8 cellular contexts compared by ENCODE assay signal in the genomic region with DNA sequence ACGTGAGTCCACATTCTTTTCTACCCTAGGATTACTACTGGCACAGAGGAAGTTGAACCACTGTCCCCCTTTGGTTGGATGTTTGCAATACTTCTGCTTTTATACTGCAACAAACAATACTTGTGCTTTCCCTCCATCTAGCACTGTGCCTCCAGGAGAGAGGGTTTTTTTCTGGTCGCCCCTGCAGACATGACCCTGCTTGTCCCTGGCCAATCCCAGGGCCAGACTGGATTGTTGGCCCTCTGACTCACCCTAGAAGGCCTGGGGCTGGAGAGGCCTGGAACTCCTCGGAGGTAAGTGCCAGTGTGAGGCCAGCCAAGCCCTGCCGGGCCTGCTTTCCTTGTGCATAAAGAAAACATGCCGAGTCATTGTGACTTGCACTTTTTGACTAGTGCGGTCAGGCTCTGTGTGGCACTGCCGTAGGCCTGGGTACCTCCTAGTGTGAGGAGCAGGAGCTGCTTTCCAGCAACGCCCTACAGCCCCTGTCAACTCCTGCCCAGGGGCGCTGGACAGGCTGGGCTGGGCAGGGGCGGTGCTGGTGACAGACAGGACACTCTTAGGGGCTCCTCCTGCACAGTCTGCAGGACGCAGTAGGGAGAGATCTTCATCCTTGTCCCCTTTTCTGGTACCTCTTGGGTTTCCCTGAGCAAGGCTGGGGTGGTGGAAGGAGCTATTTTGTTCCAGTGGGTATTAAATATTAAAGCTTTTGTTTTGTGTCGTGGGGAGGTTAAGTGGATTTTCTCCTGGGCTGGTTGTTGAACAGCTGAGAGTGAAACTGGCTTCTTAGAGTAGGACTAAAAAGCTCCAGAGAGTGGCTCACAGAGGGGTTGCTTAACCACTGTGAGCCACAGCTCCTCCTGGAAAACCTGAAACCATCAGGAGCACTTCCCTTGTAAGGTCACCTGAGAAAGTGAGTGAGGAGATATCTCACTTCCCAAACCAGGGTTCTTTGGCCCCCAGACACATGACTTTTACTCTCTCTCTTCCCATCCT. TPM values are rescaled to one million over a fixed set of nuclear protein-coding genes. Genes with fewer than 3 reads are reported as not detected.
DNase-seq lines count a peak whose midpoint lies in the region; TF ChIP-seq lines count a peak whose summit lies in the region.

No MANE protein-coding gene starts in this region.

- H3K4me1 Mint-ChIP-seq in mesothelial cell of epicardium = peaks cover 14% of the 10 kb centered on the region

- DNase-seq in DMS153 (lab: John Stamatoyannopoulos, UW) (peak; percentile 86), H4 (ENCODE audit: low spot score) (peak; percentile 99), NCI-H1105 (lab: John Stamatoyannopoulos, UW) (peak; percentile 12), T1000 (lab: John Stamatoyannopoulos, UW) (peak; percentile 97), epithelial cell of proximal tubule (ENCODE audit: low read depth) (peak; percentile 92), mesothelial cell of epicardium (ENCODE audit: low spot score in 2 of 2, unreplicated experiment in 2 of 2) (peak in 1 of 2 experiments; percentile 53), tibial nerve (ENCODE audit: low spot score in 2 of 2) (peak; percentile 69 to 84), NCI-H524 (lab: John Stamatoyannopoulos, UW) (no peak)

- peaks cover 0 to 20% (median 13%) of the 10 kb centered on the region in 4 donors for H3K4me1 ChIP-seq in tibial nerve

- H3K36me3 Mint-ChIP-seq in mesothelial cell of epicardium = no peaks in the 10 kb centered on the region

- TF ChIP-seq CTCF in epithelial cell of proximal tubule (conservative IDR thresholded peaks at IDR 0.05; ENCODE audit: low read depth, low read length) = no peak
- no peak for TF ChIP-seq CTCF in mesothelial cell of epicardium (IDR thresholded peaks at IDR 0.05; ENCODE audit: unreplicated experiment)
- peak in 1 of 5 experiments; percentile 16 for TF ChIP-seq CTCF in tibial nerve (IDR thresholded peaks at IDR 0.05)

- H3K4me3 ChIP-seq in epithelial cell of proximal tubule (ENCODE audit: low read depth, low read length) (no peak overlapping the region), tibial nerve (peak overlapping the region in 1 of 4 donors; percentile 23)

- no peaks in the 10 kb centered on the region for H3K27me3 ChIP-seq in tibial nerve

- TF ChIP-seq POLR2A in tibial nerve (IDR thresholded peaks at IDR 0.05) = no peak

- H3K27ac ChIP-seq in tibial nerve = peak overlapping the region in 3 of 4 donors; percentile 78 to 91 (median 80)

- no peak overlapping the region for H3K4me3 Mint-ChIP-seq in mesothelial cell of epicardium

- H3K27ac Mint-ChIP-seq in mesothelial cell of epicardium = peak overlapping the region; percentile 96

- H3K36me3 ChIP-seq in tibial nerve = no peaks in the 10 kb centered on the region

- H3K9me3 ChIP-seq in tibial nerve = no peaks in the 10 kb centered on the region

- 31 to 33% methylated on average over 8 to 11 of the region's 12 CpGs for WGBS in tibial nerve, 2 donors

- TF ChIP-seq EP300 in tibial nerve (IDR thresholded peaks at IDR 0.05) = peak in 1 of 2 donors; percentile 53

- no peaks in the 10 kb centered on the region for H3K9me3 Mint-ChIP-seq in mesothelial cell of epicardium

- H3K27me3 Mint-ChIP-seq in mesothelial cell of epicardium (ENCODE audit: low read depth) = no peaks in the 10 kb centered on the region

RNA-seq across cellular contexts. Expression of gene TKT, which starts 14.4 kb away (rescaled TPM):
- total RNA-seq in H4 (2014; rRNA removed; shearing (Covaris generic)) = 404 and 447 TPM in 2 replicates
- 403 and 614 TPM in 2 replicates for total RNA-seq in epithelial cell of proximal tubule
- total RNA-seq in mesothelial cell of epicardium = 181 to 185 TPM (median 181 TPM) in 3 replicates
- 100 to 1,000 TPM; 156 to 224 (median 208) TPM for total RNA-seq in tibial nerve

Comparison
In these comparisons a context has a peak if more than half of its experiments do, and no peak if none do; other contexts are left out.
1. DNase-seq: peak in DMS153 (single experiment), H4 (single experiment), NCI-H1105 (single experiment), T1000 (single experiment), epithelial cell of proximal tubule (single experiment) and tibial nerve (2 of 2); none in NCI-H524 (0 of 2).